Comparison of ENCODE assay signal across 20 cellular contexts in the genomic region with DNA sequence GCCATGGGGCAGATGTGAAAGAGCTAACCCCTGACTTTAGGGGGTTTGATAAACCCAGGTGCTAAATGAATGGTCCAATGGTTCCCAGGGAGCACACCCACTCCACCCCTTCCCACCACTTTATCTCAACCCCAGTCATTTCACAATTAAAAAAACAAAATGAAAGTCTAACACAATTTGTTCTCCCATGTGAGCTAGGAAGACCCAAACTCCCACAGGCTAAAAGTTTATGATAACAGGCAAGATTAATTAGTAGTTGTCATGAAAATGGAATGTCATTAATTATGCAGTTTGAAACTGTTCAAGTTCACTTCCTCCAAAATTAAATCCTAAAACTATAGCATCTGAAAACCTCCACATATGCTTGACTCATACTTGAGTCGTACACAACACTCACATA.
DNase-seq lines count a peak whose midpoint lies in the region; ATAC-seq and TF ChIP-seq lines count a peak whose summit lies in the region.
"Had no signal": no experiment of that assay in that cellular context is flagged by ENCODE, and none has a peak within 500 bp of the region (broad histone marks: within the 10 kb centered on the region; RNA-seq: fewer than 3 reads in every experiment).

No MANE protein-coding gene starts in this region.

- no peaks in the 10 kb centered on the region for H3K27me3 ChIP-seq in ACC112 (ENCODE audit: insufficient read depth, low read length)
- no peaks in the 10 kb centered on the region for H3K27me3 ChIP-seq in tibial artery

- H2AFZ ChIP-seq in ACC112 (ENCODE audit: low read length, unreplicated experiment), result no peak overlapping the region

- H3K27ac ChIP-seq in ACC112 (ENCODE audit: low read depth, low read length) (peak overlapping the region; percentile 70; the same call in 1 of the 2 replicates), tibial artery (no peak overlapping the region)

- no peaks in the 10 kb centered on the region for H3K36me3 ChIP-seq in ACC112 (ENCODE audit: insufficient read depth, low read length)
- no peaks in the 10 kb centered on the region for H3K36me3 ChIP-seq in tibial artery

- H3K4me3 Mint-ChIP-seq in HFFc6 (peak overlapping the region; percentile 64), chondrocyte (ENCODE audit: unreplicated experiment) (no peak overlapping the region)
- H3K4me3 Mint-ChIP-seq: B cell; CD4-positive, alpha-beta T cell had no signal

- H3K4me1 Mint-ChIP-seq in HFFc6 (ENCODE audit: low read depth) (peaks cover 54% of the 10 kb centered on the region), chondrocyte (ENCODE audit: low read depth) (peaks cover 42% of the 10 kb centered on the region)
- H3K4me1 Mint-ChIP-seq: B cell had no signal

- H3K27ac Mint-ChIP-seq in HFFc6 (peak overlapping the region; percentile 92), chondrocyte (ENCODE audit: unreplicated experiment) (peak overlapping the region; percentile 46)
- H3K27ac Mint-ChIP-seq: B cell; CD4-positive, alpha-beta T cell had no signal

- TF ChIP-seq CTCF in HFFc6 (IDR thresholded peaks at IDR 0.05), result no peak
- TF ChIP-seq CTCF in chondrocyte (IDR thresholded peaks at IDR 0.05), result no peak
- TF ChIP-seq CTCF in omental fat pad (IDR thresholded peaks at IDR 0.05), result no peak
- TF ChIP-seq CTCF in tibial artery (IDR thresholded peaks at IDR 0.05), result no peak

- H3K36me3 Mint-ChIP-seq in HFFc6 (ENCODE audit: low read depth) (no peaks in the 10 kb centered on the region), chondrocyte (ENCODE audit: low read depth) (no peaks in the 10 kb centered on the region)

- peak; percentile 50 for ATAC-seq in omental fat pad (ENCODE audit: low FRiP score)
- no peak for ATAC-seq in GM18498 (IDR thresholded peaks at IDR 0.05; ENCODE audit: unreplicated experiment)
- ATAC-seq: HepG2 had no signal

- no peaks in the 10 kb centered on the region for H3K9me3 ChIP-seq in tibial artery

- H3K79me2 ChIP-seq in ACC112 (ENCODE audit: control insufficient read depth, insufficient read depth, low read length, unreplicated experiment), result no peaks in the 10 kb centered on the region

- no peaks in the 10 kb centered on the region for H3K9me3 Mint-ChIP-seq in HFFc6
- no peaks in the 10 kb centered on the region for H3K9me3 Mint-ChIP-seq in chondrocyte (ENCODE audit: low read depth)
- H3K9me3 Mint-ChIP-seq: CD4-positive, alpha-beta T cell had no signal

- H3K4me1 ChIP-seq in ACC112 (ENCODE audit: control insufficient read depth, insufficient read depth, low read length, unreplicated experiment), result peaks cover 32% of the 10 kb centered on the region
- H3K4me1 ChIP-seq in tibial artery, result no peaks in the 10 kb centered on the region

- intact Hi-C loops in tibial artery (cut with DNase I; ENCODE audit: low total_unique reads), result no loop called here

- H3K4me3 ChIP-seq in ACC112 (ENCODE audit: low read depth, low read length), result no peak overlapping the region
- H3K4me3 ChIP-seq in tibial artery, result no peak overlapping the region

- DNase-seq in HFFc6 (no peak), chondrocyte (ENCODE audit: low spot score) (no peak), omental fat pad (ENCODE audit: low spot score) (no peak), NCI-H510A treated with DMSO at 0.1 percent for 48 hours (lab: John Stamatoyannopoulos, UW) (no peak), tibial artery (no peak), anterior cingulate cortex (lab: John Stamatoyannopoulos, UW) (no peak)
- DNase-seq: ACHN; CD4-positive, alpha-beta T cell; DMS79 treated with DMSO at 0.1 percent for 48 hours; GOT3; Karpas-422; NCI-H1417; NCI-H2029; NCI-H524 treated with DMSO at 0.1 percent for 48 hours; RPMI8226; SW 1271 had no signal

- H3K27me3 Mint-ChIP-seq in HFFc6 (ENCODE audit: insufficient read depth) (no peaks in the 10 kb centered on the region), chondrocyte (ENCODE audit: low read depth) (no peaks in the 10 kb centered on the region)
- H3K27me3 Mint-ChIP-seq: CD4-positive, alpha-beta T cell had no signal
